Comparison of ENCODE assay signal across 1 cellular context in the genomic region with DNA sequence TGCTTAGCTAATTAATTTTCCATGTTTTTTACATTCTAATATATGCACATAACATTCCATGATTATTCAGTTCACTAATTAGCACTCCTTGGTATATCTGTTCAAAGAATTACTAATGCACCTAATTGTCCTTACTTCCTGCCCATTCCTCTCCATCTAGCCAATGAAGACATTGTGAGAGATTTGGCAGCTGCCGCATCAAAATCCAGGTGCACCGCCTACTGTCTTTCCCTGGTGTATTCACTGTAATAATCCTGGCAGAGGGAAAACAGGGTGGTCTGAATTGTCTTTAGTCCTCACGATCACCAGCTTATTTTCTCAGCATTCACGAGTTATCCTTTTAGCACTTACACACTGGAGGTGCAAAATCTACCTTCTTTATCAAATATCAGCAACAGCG.
TF ChIP-seq lines count a peak whose summit lies in the region.

No MANE protein-coding gene starts in this region.

TF ChIP-seq in GM23338, 12 proteins besides CTCF, POLR2A, EP300 and RAD21 (continued from another document):
- TF ChIP-seq, protein P1, sequence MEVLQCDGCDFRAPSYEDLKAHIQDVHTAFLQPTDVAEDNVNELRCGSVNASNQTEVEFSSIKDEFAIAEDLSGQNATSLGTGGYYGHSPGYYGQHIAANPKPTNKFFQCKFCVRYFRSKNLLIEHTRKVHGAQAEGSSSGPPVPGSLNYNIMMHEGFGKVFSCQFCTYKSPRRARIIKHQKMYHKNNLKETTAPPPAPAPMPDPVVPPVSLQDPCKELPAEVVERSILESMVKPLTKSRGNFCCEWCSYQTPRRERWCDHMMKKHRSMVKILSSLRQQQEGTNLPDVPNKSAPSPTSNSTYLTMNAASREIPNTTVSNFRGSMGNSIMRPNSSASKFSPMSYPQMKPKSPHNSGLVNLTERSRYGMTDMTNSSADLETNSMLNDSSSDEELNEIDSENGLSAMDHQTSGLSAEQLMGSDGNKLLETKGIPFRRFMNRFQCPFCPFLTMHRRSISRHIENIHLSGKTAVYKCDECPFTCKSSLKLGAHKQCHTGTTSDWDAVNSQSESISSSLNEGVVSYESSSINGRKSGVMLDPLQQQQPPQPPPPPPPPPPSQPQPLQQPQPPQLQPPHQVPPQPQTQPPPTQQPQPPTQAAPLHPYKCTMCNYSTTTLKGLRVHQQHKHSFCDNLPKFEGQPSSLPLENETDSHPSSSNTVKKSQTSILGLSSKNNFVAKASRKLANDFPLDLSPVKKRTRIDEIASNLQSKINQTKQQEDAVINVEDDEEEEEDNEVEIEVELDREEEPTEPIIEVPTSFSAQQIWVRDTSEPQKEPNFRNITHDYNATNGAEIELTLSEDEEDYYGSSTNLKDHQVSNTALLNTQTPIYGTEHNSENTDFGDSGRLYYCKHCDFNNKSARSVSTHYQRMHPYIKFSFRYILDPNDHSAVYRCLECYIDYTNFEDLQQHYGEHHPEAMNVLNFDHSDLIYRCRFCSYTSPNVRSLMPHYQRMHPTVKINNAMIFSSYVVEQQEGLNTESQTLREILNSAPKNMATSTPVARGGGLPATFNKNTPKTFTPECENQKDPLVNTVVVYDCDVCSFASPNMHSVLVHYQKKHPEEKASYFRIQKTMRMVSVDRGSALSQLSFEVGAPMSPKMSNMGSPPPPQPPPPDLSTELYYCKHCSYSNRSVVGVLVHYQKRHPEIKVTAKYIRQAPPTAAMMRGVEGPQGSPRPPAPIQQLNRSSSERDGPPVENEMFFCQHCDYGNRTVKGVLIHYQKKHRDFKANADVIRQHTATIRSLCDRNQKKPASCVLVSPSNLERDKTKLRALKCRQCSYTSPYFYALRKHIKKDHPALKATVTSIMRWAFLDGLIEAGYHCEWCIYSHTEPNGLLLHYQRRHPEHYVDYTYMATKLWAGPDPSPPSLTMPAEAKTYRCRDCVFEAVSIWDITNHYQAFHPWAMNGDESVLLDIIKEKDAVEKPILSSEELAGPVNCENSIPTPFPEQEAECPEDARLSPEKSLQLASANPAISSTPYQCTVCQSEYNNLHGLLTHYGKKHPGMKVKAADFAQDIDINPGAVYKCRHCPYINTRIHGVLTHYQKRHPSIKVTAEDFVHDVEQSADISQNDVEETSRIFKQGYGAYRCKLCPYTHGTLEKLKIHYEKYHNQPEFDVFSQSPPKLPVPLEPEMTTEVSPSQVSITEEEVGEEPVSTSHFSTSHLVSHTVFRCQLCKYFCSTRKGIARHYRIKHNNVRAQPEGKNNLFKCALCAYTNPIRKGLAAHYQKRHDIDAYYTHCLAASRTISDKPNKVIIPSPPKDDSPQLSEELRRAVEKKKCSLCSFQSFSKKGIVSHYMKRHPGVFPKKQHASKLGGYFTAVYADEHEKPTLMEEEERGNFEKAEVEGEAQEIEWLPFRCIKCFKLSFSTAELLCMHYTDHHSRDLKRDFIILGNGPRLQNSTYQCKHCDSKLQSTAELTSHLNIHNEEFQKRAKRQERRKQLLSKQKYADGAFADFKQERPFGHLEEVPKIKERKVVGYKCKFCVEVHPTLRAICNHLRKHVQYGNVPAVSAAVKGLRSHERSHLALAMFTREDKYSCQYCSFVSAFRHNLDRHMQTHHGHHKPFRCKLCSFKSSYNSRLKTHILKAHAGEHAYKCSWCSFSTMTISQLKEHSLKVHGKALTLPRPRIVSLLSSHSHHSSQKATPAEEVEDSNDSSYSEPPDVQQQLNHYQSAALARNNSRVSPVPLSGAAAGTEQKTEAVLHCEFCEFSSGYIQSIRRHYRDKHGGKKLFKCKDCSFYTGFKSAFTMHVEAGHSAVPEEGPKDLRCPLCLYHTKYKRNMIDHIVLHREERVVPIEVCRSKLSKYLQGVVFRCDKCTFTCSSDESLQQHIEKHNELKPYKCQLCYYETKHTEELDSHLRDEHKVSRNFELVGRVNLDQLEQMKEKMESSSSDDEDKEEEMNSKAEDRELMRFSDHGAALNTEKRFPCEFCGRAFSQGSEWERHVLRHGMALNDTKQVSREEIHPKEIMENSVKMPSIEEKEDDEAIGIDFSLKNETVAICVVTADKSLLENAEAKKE (CRISPR knock-in tag; IDR thresholded peaks at IDR 0.05) = no peak
- TF ChIP-seq, protein P2, sequence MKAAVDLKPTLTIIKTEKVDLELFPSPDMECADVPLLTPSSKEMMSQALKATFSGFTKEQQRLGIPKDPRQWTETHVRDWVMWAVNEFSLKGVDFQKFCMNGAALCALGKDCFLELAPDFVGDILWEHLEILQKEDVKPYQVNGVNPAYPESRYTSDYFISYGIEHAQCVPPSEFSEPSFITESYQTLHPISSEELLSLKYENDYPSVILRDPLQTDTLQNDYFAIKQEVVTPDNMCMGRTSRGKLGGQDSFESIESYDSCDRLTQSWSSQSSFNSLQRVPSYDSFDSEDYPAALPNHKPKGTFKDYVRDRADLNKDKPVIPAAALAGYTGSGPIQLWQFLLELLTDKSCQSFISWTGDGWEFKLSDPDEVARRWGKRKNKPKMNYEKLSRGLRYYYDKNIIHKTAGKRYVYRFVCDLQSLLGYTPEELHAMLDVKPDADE (IDR thresholded peaks at IDR 0.05) = no peak
- no peak for TF ChIP-seq EZH2phosphoT487 (IDR thresholded peaks at IDR 0.05; ENCODE audit: unreplicated experiment)
- no peak for TF ChIP-seq STAT1 (IDR thresholded peaks at IDR 0.05; ENCODE audit: unreplicated experiment)
- TF ChIP-seq, protein P3, sequence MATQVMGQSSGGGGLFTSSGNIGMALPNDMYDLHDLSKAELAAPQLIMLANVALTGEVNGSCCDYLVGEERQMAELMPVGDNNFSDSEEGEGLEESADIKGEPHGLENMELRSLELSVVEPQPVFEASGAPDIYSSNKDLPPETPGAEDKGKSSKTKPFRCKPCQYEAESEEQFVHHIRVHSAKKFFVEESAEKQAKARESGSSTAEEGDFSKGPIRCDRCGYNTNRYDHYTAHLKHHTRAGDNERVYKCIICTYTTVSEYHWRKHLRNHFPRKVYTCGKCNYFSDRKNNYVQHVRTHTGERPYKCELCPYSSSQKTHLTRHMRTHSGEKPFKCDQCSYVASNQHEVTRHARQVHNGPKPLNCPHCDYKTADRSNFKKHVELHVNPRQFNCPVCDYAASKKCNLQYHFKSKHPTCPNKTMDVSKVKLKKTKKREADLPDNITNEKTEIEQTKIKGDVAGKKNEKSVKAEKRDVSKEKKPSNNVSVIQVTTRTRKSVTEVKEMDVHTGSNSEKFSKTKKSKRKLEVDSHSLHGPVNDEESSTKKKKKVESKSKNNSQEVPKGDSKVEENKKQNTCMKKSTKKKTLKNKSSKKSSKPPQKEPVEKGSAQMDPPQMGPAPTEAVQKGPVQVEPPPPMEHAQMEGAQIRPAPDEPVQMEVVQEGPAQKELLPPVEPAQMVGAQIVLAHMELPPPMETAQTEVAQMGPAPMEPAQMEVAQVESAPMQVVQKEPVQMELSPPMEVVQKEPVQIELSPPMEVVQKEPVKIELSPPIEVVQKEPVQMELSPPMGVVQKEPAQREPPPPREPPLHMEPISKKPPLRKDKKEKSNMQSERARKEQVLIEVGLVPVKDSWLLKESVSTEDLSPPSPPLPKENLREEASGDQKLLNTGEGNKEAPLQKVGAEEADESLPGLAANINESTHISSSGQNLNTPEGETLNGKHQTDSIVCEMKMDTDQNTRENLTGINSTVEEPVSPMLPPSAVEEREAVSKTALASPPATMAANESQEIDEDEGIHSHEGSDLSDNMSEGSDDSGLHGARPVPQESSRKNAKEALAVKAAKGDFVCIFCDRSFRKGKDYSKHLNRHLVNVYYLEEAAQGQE (IDR thresholded peaks at IDR 0.05; ENCODE audit: unreplicated experiment) = no peak
